ENCODE assay signal across 8 cellular contexts in the genomic region with DNA sequence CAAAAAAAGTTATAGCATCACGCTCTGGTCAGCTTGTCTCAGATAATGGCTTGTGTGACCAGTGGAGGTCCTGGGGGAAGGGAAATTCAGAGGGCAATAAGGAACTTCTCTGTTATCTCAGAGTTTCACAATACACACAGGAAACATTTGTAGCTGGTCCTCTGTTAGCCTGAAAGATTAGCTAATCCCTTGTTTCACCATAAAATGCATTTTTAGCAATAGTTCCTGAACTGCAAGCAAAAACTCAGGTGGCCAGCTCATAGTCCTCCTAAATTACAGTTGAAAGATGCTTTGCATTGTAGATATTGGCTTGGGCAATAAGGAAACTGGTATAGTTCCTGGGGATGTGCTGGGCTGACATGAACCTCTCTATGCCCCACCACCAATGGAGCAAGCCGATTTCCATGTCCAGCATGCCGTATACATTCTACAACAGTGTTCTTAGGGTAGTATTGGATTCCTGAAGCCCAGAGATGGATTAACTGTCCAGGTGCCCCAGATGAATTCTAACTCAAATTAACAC.
DNase-seq lines count a peak whose midpoint lies in the region; ATAC-seq, FAIRE-seq and TF ChIP-seq lines count a peak whose summit lies in the region.

No MANE protein-coding gene starts in this region.

- H3K27me3 ChIP-seq in neutrophil (no peaks in the 10 kb centered on the region), tibial artery (no peaks in the 10 kb centered on the region)

- H3K4me1 ChIP-seq in neutrophil (ENCODE audit: control insufficient read depth in 1 of 2, insufficient read depth in 1 of 2, low read depth in 1 of 2, low read length in 1 of 2) (peaks cover 64 to 77% of the 10 kb centered on the region in 2 experiments), tibial artery (peaks cover 0 to 80% (median 24%) of the 10 kb centered on the region in 4 donors)

- no peak for DNase-seq in GM19239 (ENCODE audit: insufficient read length, low spot score)
- no peak for DNase-seq in activated naive CD8-positive, alpha-beta T cell treated with anti-CD3 and anti-CD28 coated beads, Interleukin-2, amount 10 ng/mL, durations not matched to agents 7 days and 5 days
- DNase-seq in iPS-NIHi7 (ENCODE audit: extremely low spot score) = no peak
- no peak for DNase-seq in activated naive CD4-positive, alpha-beta T cell treated with Interleukin-2 at 50 U/mL for 16 hours
- no peak for DNase-seq in tibial artery
- DNase-seq in activated CD4-positive, alpha-beta T cell treated with anti-CD3 and anti-CD28 coated beads, Interleukin-2, amount 50 U/mL, for 48 hours = no peak

- no peaks in the 10 kb centered on the region for H3K9me3 Mint-ChIP-seq in activated naive CD8-positive, alpha-beta T cell treated with anti-CD3 and anti-CD28 coated beads, Interleukin-2, amount 10 ng/mL, durations not matched to agents 7 days and 5 days

- POLR2A ChIA-PET in activated naive CD8-positive, alpha-beta T cell treated with anti-CD3 and anti-CD28 coated beads, Interleukin-2, amount 10 ng/mL, durations not matched to agents 7 days and 5 days (lab: Charles Lee) = interaction anchor here (0.6 to 1.2 kb wide), 3 partner anchors 20 to 141 kb away, joined by 3 to 4 read pairs (median 3); a partner anchor contains a TSS

- H3K4me1 Mint-ChIP-seq in activated naive CD8-positive, alpha-beta T cell treated with anti-CD3 and anti-CD28 coated beads, Interleukin-2, amount 10 ng/mL, durations not matched to agents 7 days and 5 days = peaks cover 23% of the 10 kb centered on the region

- TF ChIP-seq CTCF in neutrophil (IDR thresholded peaks at IDR 0.05) = peak; percentile 31
- no peak for TF ChIP-seq CTCF in tibial artery (IDR thresholded peaks at IDR 0.05)

- peak; percentile 85 for FAIRE-seq in GM19239 (lab: Jason Lieb, UNC)

- H3K4me3 ChIP-seq in neutrophil (ENCODE audit: low read depth in 1 of 2, low read length in 1 of 2) (peak overlapping the region in 1 of 2 experiments; percentile 53), tibial artery (no peak overlapping the region)

- H3K27ac Mint-ChIP-seq in activated naive CD8-positive, alpha-beta T cell treated with anti-CD3 and anti-CD28 coated beads, Interleukin-2, amount 10 ng/mL, durations not matched to agents 7 days and 5 days = peak overlapping the region; percentile 73

- H3K9me3 ChIP-seq in neutrophil (no peaks in the 10 kb centered on the region), tibial artery (no peaks in the 10 kb centered on the region)

- peak; percentile 31 for ATAC-seq in HG03565 (IDR thresholded peaks at IDR 0.05; ENCODE audit: unreplicated experiment)
- ATAC-seq in activated naive CD8-positive, alpha-beta T cell treated with anti-CD3 and anti-CD28 coated beads, Interleukin-2, amount 10 ng/mL, durations not matched to agents 7 days and 5 days (ENCODE audit: low read depth) = no peak

- H3K27me3 Mint-ChIP-seq in activated naive CD8-positive, alpha-beta T cell treated with anti-CD3 and anti-CD28 coated beads, Interleukin-2, amount 10 ng/mL, durations not matched to agents 7 days and 5 days = no peaks in the 10 kb centered on the region

- H3K27ac ChIP-seq in neutrophil (peak overlapping the region; percentile 86), tibial artery (no peak overlapping the region)

- no peak overlapping the region for H3K4me3 Mint-ChIP-seq in activated naive CD8-positive, alpha-beta T cell treated with anti-CD3 and anti-CD28 coated beads, Interleukin-2, amount 10 ng/mL, durations not matched to agents 7 days and 5 days

- no peaks in the 10 kb centered on the region for H3K36me3 ChIP-seq in neutrophil
- H3K36me3 ChIP-seq in tibial artery = no peaks in the 10 kb centered on the region

- intact Hi-C loops in tibial artery (cut with DNase I; ENCODE audit: low total_unique reads) = no loop called here

- peaks cover 3% of the 10 kb centered on the region for H3K36me3 Mint-ChIP-seq in activated naive CD8-positive, alpha-beta T cell treated with anti-CD3 and anti-CD28 coated beads, Interleukin-2, amount 10 ng/mL, durations not matched to agents 7 days and 5 days
